ENCODE assay signal across 8 cellular contexts in genomic region chr2:222939208-222939846, GRCh38.
DNase-seq lines count a peak whose midpoint lies in the region; ATAC-seq and TF ChIP-seq lines count a peak whose summit lies in the region.

No MANE protein-coding gene starts in this region.

- peak; percentile 64 for DNase-seq in Daoy (ENCODE audit: low read depth)
- peak; percentile 37 to 73 for DNase-seq in HL-60 (ENCODE audit: low read depth in 1 of 2, low spot score in 1 of 2)
- DNase-seq in SK-MEL-5 (ENCODE audit: low read depth, low spot score), result peak; percentile 85
- peak; percentile 82 for DNase-seq in activated naive CD4-positive, alpha-beta T cell treated with anti-CD3 and anti-CD28 coated beads for 36 hours
- DNase-seq in left ventricle myocardium superior, result no peak
- peak; percentile 69 for DNase-seq in stimulated activated CD4-positive, alpha-beta T cell treated with anti-CD3 and anti-CD28 coated beads, Interleukin-15, amount 100 ng/mL, for 24 hours
- DNase-seq in GM19238 (ENCODE audit: insufficient read length, low spot score), result no peak

- H3K27ac Mint-ChIP-seq in activated naive CD4-positive, alpha-beta T cell treated with anti-CD3 and anti-CD28 coated beads for 36 hours, result no peak overlapping the region

- no peak overlapping the region for H3K27ac ChIP-seq in HL-60 (replicated peaks)

- peaks cover 13% of the 10 kb centered on the region for H3K4me1 Mint-ChIP-seq in activated naive CD4-positive, alpha-beta T cell treated with anti-CD3 and anti-CD28 coated beads for 36 hours (ENCODE audit: low read depth)

- H3K27me3 Mint-ChIP-seq in activated naive CD4-positive, alpha-beta T cell treated with anti-CD3 and anti-CD28 coated beads for 36 hours (ENCODE audit: low read depth), result no peaks in the 10 kb centered on the region

- intact Hi-C loops in activated naive CD4-positive, alpha-beta T cell treated with anti-CD3 and anti-CD28 coated beads for 36 hours (cut with micrococcal nuclease), result loop anchor here (1.0 to 2.0 kb wide), 4 partner anchors 25 to 249 kb away; no protein-coding TSS in a partner anchor
- intact Hi-C loops in left ventricle myocardium superior (cut with micrococcal nuclease), result no loop called here

- peak; percentile 82 for TF ChIP-seq CTCF in HL-60 (IDR thresholded peaks at IDR 0.05; ENCODE audit: insufficient read depth, low read length)

- H3K27me3 ChIP-seq in HL-60 (ENCODE audit: insufficient read depth, poor library complexity, severe bottlenecking), result no peaks in the 10 kb centered on the region

- in situ Hi-C loops in SK-MEL-5 (cut with HindIII; ENCODE audit: low pct_unique_long_range_greater_than_20kb, low sequenced_read_pairs), result no loop called here

- H3K36me3 Mint-ChIP-seq in activated naive CD4-positive, alpha-beta T cell treated with anti-CD3 and anti-CD28 coated beads for 36 hours (ENCODE audit: low read depth), result peaks cover 39% of the 10 kb centered on the region

- H3K4me3 ChIP-seq in HL-60 (replicated peaks; ENCODE audit: insufficient read depth, low read length), result no peak overlapping the region

- ATAC-seq in GM19468 (IDR thresholded peaks at IDR 0.05; ENCODE audit: extremely low read depth, unreplicated experiment) (peak; percentile 52), left ventricle myocardium superior (peak; percentile 88)

- no peak overlapping the region for H3K4me3 Mint-ChIP-seq in activated naive CD4-positive, alpha-beta T cell treated with anti-CD3 and anti-CD28 coated beads for 36 hours

- H3K9me3 Mint-ChIP-seq in activated naive CD4-positive, alpha-beta T cell treated with anti-CD3 and anti-CD28 coated beads for 36 hours, result peaks cover 15% of the 10 kb centered on the region

- CTCF ChIA-PET in activated naive CD4-positive, alpha-beta T cell treated with anti-CD3 and anti-CD28 coated beads for 36 hours (lab: Charles Lee), result interaction anchor here (0.6 to 3.1 kb wide), 21 partner anchors 9 to 1373 kb away, joined by 3 to 38 read pairs (median 4); no protein-coding TSS in a partner anchor

Comparison
In these comparisons a context has a peak if more than half of its experiments do, and no peak if none do; other contexts are left out.
1. DNase-seq: peak in Daoy (single experiment), HL-60 (2 of 2), SK-MEL-5 (single experiment), activated naive CD4-positive, alpha-beta T cell treated with anti-CD3 and anti-CD28 coated beads for 36 hours (single experiment) and stimulated activated CD4-positive, alpha-beta T cell treated with anti-CD3 and anti-CD28 coated beads, Interleukin-15, amount 100 ng/mL, for 24 hours (single experiment); none in left ventricle myocardium superior (single experiment) and GM19238 (single experiment).